Comparison of ENCODE assay signal across 1 cellular context in the genomic region with DNA sequence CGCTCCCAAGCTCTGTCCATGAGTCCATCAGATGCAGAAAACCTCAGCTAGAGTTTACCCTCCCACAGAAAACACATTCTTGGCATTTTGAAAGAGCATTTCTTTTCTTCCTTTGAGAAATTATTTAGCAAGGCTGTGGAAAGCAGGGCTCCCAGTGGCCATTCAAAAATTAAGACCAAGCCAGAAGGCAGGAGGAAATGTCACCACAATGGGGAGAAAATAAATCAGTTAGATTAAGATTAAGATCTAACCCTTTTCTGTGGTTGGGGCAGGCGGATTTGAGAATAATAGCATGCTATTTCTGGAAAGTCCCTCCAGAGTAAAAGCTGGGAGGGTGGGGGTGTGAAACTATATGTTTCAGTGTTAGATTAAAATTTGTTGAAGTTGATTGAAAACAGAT.
TF ChIP-seq lines count a peak whose summit lies in the region.

No MANE protein-coding gene starts in this region.

TF ChIP-seq in HepG2, 621 proteins besides CTCF, POLR2A, EP300 and RAD21 (continued from another document):
- TF ChIP-seq STAT6 (CRISPR knock-in tag; IDR thresholded peaks at IDR 0.05; ENCODE audit: borderline replicate concordance) (peak; percentile 70; the same call in 1 of the 2 replicates), ZNF776 (CRISPR knock-in tag; IDR thresholded peaks at IDR 0.05) (no peak), ARID2 (CRISPR knock-in tag; IDR thresholded peaks at IDR 0.05; ENCODE audit: borderline replicate concordance) (0 out of 2 replicates have a peak, but pooled peaks have one; percentile 39), TEAD3 (CRISPR knock-in tag; optimal IDR thresholded peaks at IDR 0.05; ENCODE audit: borderline replicate concordance) (peak; percentile 22), SNAI1 (CRISPR knock-in tag; IDR thresholded peaks at IDR 0.05; ENCODE audit: borderline replicate concordance) (0 out of 2 replicates have a peak, but pooled peaks have one; percentile 25), ELF3 (CRISPR knock-in tag; IDR thresholded peaks at IDR 0.05) (no peak), ZNF605 (CRISPR knock-in tag; IDR thresholded peaks at IDR 0.05) (no peak), SCMH1 (CRISPR knock-in tag; IDR thresholded peaks at IDR 0.05; ENCODE audit: borderline replicate concordance) (no peak), SALL2 (CRISPR knock-in tag; IDR thresholded peaks at IDR 0.05) (no peak), RNF2 (conservative IDR thresholded peaks at IDR 0.05; ENCODE audit: low read depth) (no peak), MBD4 (IDR thresholded peaks at IDR 0.05; ENCODE audit: borderline replicate concordance, low read length) (0 out of 2 replicates have a peak, but pooled peaks have one; percentile 5), ZNF777 (CRISPR knock-in tag; IDR thresholded peaks at IDR 0.05) (0 out of 2 replicates have a peak, but pooled peaks have one; percentile 30), KLF12 (CRISPR knock-in tag; IDR thresholded peaks at IDR 0.05; ENCODE audit: borderline replicate concordance) (peak; percentile 45; the same call in 1 of the 2 replicates), ZNF589 (CRISPR knock-in tag; conservative IDR thresholded peaks at IDR 0.05) (0 out of 2 replicates have a peak, but pooled peaks have one; percentile 41), CHD4 (IDR thresholded peaks at IDR 0.05; ENCODE audit: borderline replicate concordance, low read length) (peak; percentile 35; the same call in 1 of the 2 replicates), ZBTB2 (CRISPR knock-in tag; IDR thresholded peaks at IDR 0.05; ENCODE audit: low read depth) (no peak), ZBTB37 (CRISPR knock-in tag; IDR thresholded peaks at IDR 0.05) (no peak), RXRA (CRISPR knock-in tag; IDR thresholded peaks at IDR 0.05) (no peak), ZBTB26 (CRISPR knock-in tag; IDR thresholded peaks at IDR 0.05; ENCODE audit: borderline replicate concordance) (no peak), IRF2 (CRISPR knock-in tag; IDR thresholded peaks at IDR 0.05) (no peak), ZNF672 (CRISPR knock-in tag; IDR thresholded peaks at IDR 0.05) (0 out of 2 replicates have a peak, but pooled peaks have one; percentile 25), YEATS4 (CRISPR knock-in tag; IDR thresholded peaks at IDR 0.05; ENCODE audit: borderline replicate concordance) (0 out of 2 replicates have a peak, but pooled peaks have one; percentile 12), U2AF1 (optimal IDR thresholded peaks at IDR 0.05; ENCODE audit: low read depth, low read length) (no peak), RFX5 (IDR thresholded peaks at IDR 0.05; ENCODE audit: low read depth, low read length) (no peak), ZSCAN29 (CRISPR knock-in tag; conservative IDR thresholded peaks at IDR 0.05) (no peak)
- TF ChIP-seq, protein P1, sequence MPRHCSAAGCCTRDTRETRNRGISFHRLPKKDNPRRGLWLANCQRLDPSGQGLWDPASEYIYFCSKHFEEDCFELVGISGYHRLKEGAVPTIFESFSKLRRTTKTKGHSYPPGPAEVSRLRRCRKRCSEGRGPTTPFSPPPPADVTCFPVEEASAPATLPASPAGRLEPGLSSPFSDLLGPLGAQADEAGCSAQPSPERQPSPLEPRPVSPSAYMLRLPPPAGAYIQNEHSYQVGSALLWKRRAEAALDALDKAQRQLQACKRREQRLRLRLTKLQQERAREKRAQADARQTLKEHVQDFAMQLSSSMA (CRISPR knock-in tag; IDR thresholded peaks at IDR 0.05) = no peak
- TF ChIP-seq, protein P2, sequence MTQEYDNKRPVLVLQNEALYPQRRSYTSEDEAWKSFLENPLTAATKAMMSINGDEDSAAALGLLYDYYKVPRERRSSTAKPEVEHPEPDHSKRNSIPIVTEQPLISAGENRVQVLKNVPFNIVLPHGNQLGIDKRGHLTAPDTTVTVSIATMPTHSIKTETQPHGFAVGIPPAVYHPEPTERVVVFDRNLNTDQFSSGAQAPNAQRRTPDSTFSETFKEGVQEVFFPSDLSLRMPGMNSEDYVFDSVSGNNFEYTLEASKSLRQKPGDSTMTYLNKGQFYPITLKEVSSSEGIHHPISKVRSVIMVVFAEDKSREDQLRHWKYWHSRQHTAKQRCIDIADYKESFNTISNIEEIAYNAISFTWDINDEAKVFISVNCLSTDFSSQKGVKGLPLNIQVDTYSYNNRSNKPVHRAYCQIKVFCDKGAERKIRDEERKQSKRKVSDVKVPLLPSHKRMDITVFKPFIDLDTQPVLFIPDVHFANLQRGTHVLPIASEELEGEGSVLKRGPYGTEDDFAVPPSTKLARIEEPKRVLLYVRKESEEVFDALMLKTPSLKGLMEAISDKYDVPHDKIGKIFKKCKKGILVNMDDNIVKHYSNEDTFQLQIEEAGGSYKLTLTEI (CRISPR knock-in tag; conservative IDR thresholded peaks at IDR 0.05) = no peak
